ENCODE assay signal across 21 cellular contexts in genomic region chr1:232557661-232558260, GRCh38.
DNase-seq lines count a peak whose midpoint lies in the region; ATAC-seq and TF ChIP-seq lines count a peak whose summit lies in the region.
"Had no signal": no experiment of that assay in that cellular context is flagged by ENCODE, and none has a peak within 500 bp of the region (broad histone marks: within the 10 kb centered on the region; RNA-seq: fewer than 3 reads in every experiment).

No MANE protein-coding gene starts in this region.

- H3K4me1 Mint-ChIP-seq in activated naive CD4-positive, alpha-beta T cell treated with anti-CD3 and anti-CD28 coated beads, Interleukin-2, amount 10 ng/mL, durations not matched to agents 7 days and 5 days, result peaks cover 15% of the 10 kb centered on the region
- H3K4me1 Mint-ChIP-seq in endothelial cell (ENCODE audit: unreplicated experiment), result peaks cover 94% of the 10 kb centered on the region
- H3K4me1 Mint-ChIP-seq in progenitor cell of endocrine pancreas (ENCODE audit: low read depth), result peaks cover 65% of the 10 kb centered on the region

- ATAC-seq in activated naive CD4-positive, alpha-beta T cell treated with anti-CD3 and anti-CD28 coated beads, Interleukin-2, amount 50 U/mL, for 72 hours, result peak; percentile 14 to 93
- ATAC-seq in HG02981 (IDR thresholded peaks at IDR 0.05; ENCODE audit: unreplicated experiment) (no peak), HG03460 (IDR thresholded peaks at IDR 0.05; ENCODE audit: unreplicated experiment) (no peak), GM19035 (IDR thresholded peaks at IDR 0.05; ENCODE audit: unreplicated experiment) (no peak)
- ATAC-seq: activated CD4-positive, CD25-positive, alpha-beta regulatory T cell treated with anti-CD3 and anti-CD28 coated beads, Interleukin-2, amount 50 U/mL, for 24 hours; body of pancreas had no signal

- no peaks in the 10 kb centered on the region for H3K36me3 Mint-ChIP-seq in activated naive CD4-positive, alpha-beta T cell treated with anti-CD3 and anti-CD28 coated beads, Interleukin-2, amount 50 U/mL, for 72 hours
- no peaks in the 10 kb centered on the region for H3K36me3 Mint-ChIP-seq in activated naive CD4-positive, alpha-beta T cell treated with anti-CD3 and anti-CD28 coated beads, Interleukin-2, amount 10 ng/mL, durations not matched to agents 7 days and 5 days
- peaks cover 25% of the 10 kb centered on the region for H3K36me3 Mint-ChIP-seq in endothelial cell (ENCODE audit: low read depth, unreplicated experiment)
- H3K36me3 Mint-ChIP-seq in progenitor cell of endocrine pancreas (ENCODE audit: insufficient read depth), result peaks cover 2% of the 10 kb centered on the region
- H3K36me3 Mint-ChIP-seq: activated naive CD8-positive, alpha-beta T cell; naive B cell had no signal

- no peak for TF ChIP-seq CTCF in endothelial cell (IDR thresholded peaks at IDR 0.05; ENCODE audit: unreplicated experiment)
- TF ChIP-seq CTCF in progenitor cell of endocrine pancreas (IDR thresholded peaks at IDR 0.05; ENCODE audit: unreplicated experiment), result no peak

- H3K27me3 Mint-ChIP-seq in activated naive CD4-positive, alpha-beta T cell treated with anti-CD3 and anti-CD28 coated beads, Interleukin-2, amount 10 ng/mL, durations not matched to agents 7 days and 5 days, result peaks cover 15% of the 10 kb centered on the region
- H3K27me3 Mint-ChIP-seq in endothelial cell (ENCODE audit: unreplicated experiment) (peaks cover 11% of the 10 kb centered on the region), progenitor cell of endocrine pancreas (no peaks in the 10 kb centered on the region)
- H3K27me3 Mint-ChIP-seq: activated naive CD8-positive, alpha-beta T cell had no signal

- no peaks in the 10 kb centered on the region for H3K9me3 Mint-ChIP-seq in activated naive CD4-positive, alpha-beta T cell treated with anti-CD3 and anti-CD28 coated beads, Interleukin-2, amount 50 U/mL, for 72 hours
- H3K9me3 Mint-ChIP-seq in activated naive CD4-positive, alpha-beta T cell treated with anti-CD3 and anti-CD28 coated beads, Interleukin-2, amount 10 ng/mL, durations not matched to agents 7 days and 5 days, result no peaks in the 10 kb centered on the region
- H3K9me3 Mint-ChIP-seq in endothelial cell (ENCODE audit: unreplicated experiment) (no peaks in the 10 kb centered on the region), progenitor cell of endocrine pancreas (ENCODE audit: low read depth) (no peaks in the 10 kb centered on the region)
- H3K9me3 Mint-ChIP-seq: naive B cell had no signal

- peak overlapping the region; percentile 25 to 26 for H3K27ac Mint-ChIP-seq in activated naive CD4-positive, alpha-beta T cell treated with anti-CD3 and anti-CD28 coated beads, Interleukin-2, amount 50 U/mL, for 72 hours
- no peak overlapping the region for H3K27ac Mint-ChIP-seq in activated naive CD4-positive, alpha-beta T cell treated with anti-CD3 and anti-CD28 coated beads, Interleukin-2, amount 10 ng/mL, durations not matched to agents 7 days and 5 days
- H3K27ac Mint-ChIP-seq in endothelial cell (ENCODE audit: unreplicated experiment) (peak overlapping the region; percentile 97), progenitor cell of endocrine pancreas (peak overlapping the region; percentile 30)
- H3K27ac Mint-ChIP-seq: activated naive CD8-positive, alpha-beta T cell; naive B cell had no signal

- H3K4me3 Mint-ChIP-seq in activated naive CD4-positive, alpha-beta T cell treated with anti-CD3 and anti-CD28 coated beads, Interleukin-2, amount 10 ng/mL, durations not matched to agents 7 days and 5 days, result no peak overlapping the region
- H3K4me3 Mint-ChIP-seq in endothelial cell (ENCODE audit: unreplicated experiment) (no peak overlapping the region), progenitor cell of endocrine pancreas (ENCODE audit: low read depth) (peak overlapping the region; percentile 32)
- H3K4me3 Mint-ChIP-seq: activated naive CD8-positive, alpha-beta T cell; naive B cell had no signal

- no peak for DNase-seq in activated naive CD4-positive, alpha-beta T cell treated with anti-CD3 and anti-CD28 coated beads, Interleukin-2, amount 50 U/mL, for 72 hours (ENCODE audit: low spot score in 2 of 2)
- DNase-seq in activated naive CD4-positive, alpha-beta T cell treated with anti-CD3 and anti-CD28 coated beads, Interleukin-2, amount 10 ng/mL, durations not matched to agents 7 days and 5 days, result no peak
- DNase-seq in Jurkat, Clone E6-1 (ENCODE audit: low read depth, low spot score), result peak; percentile 51
- DNase-seq in endothelial cell (ENCODE audit: low spot score) (no peak), progenitor cell of endocrine pancreas (ENCODE audit: low spot score, unreplicated experiment) (no peak)
- DNase-seq: body of pancreas; cortex of kidney; hippocampal formation; KBM-7; naive B cell; NCI-H187 treated with DMSO at 0.1 percent for 48 hours; NCI-H446 treated with DMSO at 0.1 percent for 48 hours; ovary; stimulated activated CD4-positive, alpha-beta T cell treated with anti-CD3 and anti-CD28 coated beads, Interleukin-2, amount 100 ng/mL, for 24 hours; stimulated activated naive CD4-positive, alpha-beta T cell treated with Interleukin-2 at 50 U/mL for 16 hours had no signal

- no peak overlapping the region for H3K4me3 ChIP-seq in Jurkat, Clone E6-1 (ENCODE audit: low read length)
- H3K4me3 ChIP-seq: body of pancreas, ovary, tibial nerve had no signal

- CTCF ChIA-PET in activated naive CD4-positive, alpha-beta T cell treated with anti-CD3 and anti-CD28 coated beads, Interleukin-2, amount 10 ng/mL, durations not matched to agents 7 days and 5 days (lab: Charles Lee), result no interaction called here

Comparison
In these comparisons a context has a peak if more than half of its experiments do, and no peak if none do; other contexts are left out.
1. ATAC-seq: peak in activated naive CD4-positive, alpha-beta T cell treated with anti-CD3 and anti-CD28 coated beads, Interleukin-2, amount 50 U/mL, for 72 hours (2 of 2); none in HG02981 (single experiment), HG03460 (single experiment) and GM19035 (single experiment).